ENCODE assay signal across 9 cellular contexts in the genomic region with DNA sequence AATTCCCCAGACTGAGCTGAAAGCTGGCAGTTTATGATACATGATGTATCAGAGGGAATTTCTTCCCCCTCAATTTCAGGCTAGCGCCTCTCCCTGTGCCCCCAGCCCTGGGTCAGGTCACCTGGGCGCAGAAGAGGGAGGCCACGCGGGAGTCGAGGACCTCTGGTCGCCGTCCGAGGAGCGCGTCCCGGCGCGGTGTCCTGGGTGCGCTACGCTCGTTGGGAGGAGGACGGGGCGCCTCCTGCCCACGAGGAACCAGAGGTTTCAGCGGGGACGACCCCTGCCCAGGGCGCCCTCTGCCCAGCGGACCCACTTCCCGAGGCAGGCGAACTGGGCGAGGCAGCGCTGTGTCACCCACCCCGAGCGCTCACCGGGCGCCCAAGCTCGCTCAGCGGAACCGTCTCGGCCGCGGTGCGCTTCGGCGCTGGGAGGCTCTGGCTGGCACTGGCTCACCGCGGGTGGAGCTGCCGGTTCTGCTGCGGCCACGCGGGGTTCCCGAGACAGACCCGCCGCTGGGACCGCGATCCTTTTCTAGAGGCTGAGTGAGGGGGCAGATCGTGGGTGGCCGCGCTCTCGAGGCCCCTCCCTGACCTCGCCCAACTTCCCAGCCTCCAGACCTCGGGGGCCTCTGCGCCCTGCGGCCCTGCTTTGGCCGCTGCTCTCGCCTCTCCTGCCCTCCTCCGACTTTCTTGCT. TPM values are rescaled to one million over a fixed set of nuclear protein-coding genes. Genes with fewer than 3 reads are reported as not detected.
A peak's percentile ranks its signal among the peaks of the same experiment; 100 is the strongest.
DNase-seq lines count a peak whose midpoint lies in the region; ATAC-seq, FAIRE-seq and TF ChIP-seq lines count a peak whose summit lies in the region.
"Had no signal": no experiment of that assay in that cellular context is flagged by ENCODE, and none has a peak within 500 bp of the region (broad histone marks: within the 10 kb centered on the region; RNA-seq: fewer than 3 reads in every experiment).

Gene FAM237B, minus strand, starts transcription at position 504 of the 694 bp plus-strand sequence. CDS start 1,556 bp downstream, outside the sequence.

- BruUV-seq in endothelial cell of umbilical vein (replicated peaks; lab: Mats Ljungman, UMichigan), result no TSS peak

- H3K36me3 ChIP-seq in endothelial cell of umbilical vein (ENCODE audit: control insufficient read depth in 2 of 2, extremely low read depth in 1 of 2, insufficient read depth in 2 of 2, low read length in 2 of 2) (no peaks in the 10 kb centered on the region), mucosa of descending colon (ENCODE audit: low read depth) (no peaks in the 10 kb centered on the region)

- POLR2A ChIA-PET in endothelial cell of umbilical vein (lab: Charles Lee), result no interaction called here

- H3K9ac ChIP-seq in endothelial cell of umbilical vein (replicated peaks; ENCODE audit: extremely low read depth, insufficient read depth, low read length), result no peak within 1 kb of the TSS

- peak within 1 kb of the TSS; percentile 15 for H2AFZ ChIP-seq in endothelial cell of umbilical vein (ENCODE audit: low read depth, low read length)

- TF ChIP-seq POLR2A in endothelial cell of umbilical vein (IDR thresholded peaks at IDR 0.05; ENCODE audit: low read depth, low read length), result no peak

- H3K9me1 ChIP-seq in endothelial cell of umbilical vein (replicated peaks; ENCODE audit: control insufficient read depth, extremely low read depth, insufficient read depth, low read length), result no peaks in the 10 kb centered on the region

- no peak for TF ChIP-seq CTCF in HL-60 (IDR thresholded peaks at IDR 0.05; ENCODE audit: insufficient read depth, low read length)
- no peak for TF ChIP-seq CTCF in endothelial cell of umbilical vein (IDR thresholded peaks at IDR 0.05; ENCODE audit: extremely low read depth in 1 of 2, insufficient read depth in 1 of 2, low read depth in 1 of 2, low read length in 2 of 2)
- no peak for TF ChIP-seq CTCF in mucosa of descending colon (IDR thresholded peaks at IDR 0.05)
- no peak for TF ChIP-seq CTCF in D721Med (IDR thresholded peaks at IDR 0.05; ENCODE audit: insufficient read depth, missing control alignments)

- peaks cover 22% of the 10 kb centered on the region for H3K27me3 ChIP-seq in HL-60 (ENCODE audit: insufficient read depth, poor library complexity, severe bottlenecking)
- H3K27me3 ChIP-seq in endothelial cell of umbilical vein (ENCODE audit: control insufficient read depth in 2 of 2, insufficient read depth in 2 of 2, low read length in 2 of 2), result peaks cover 50 to 83% of the 10 kb centered on the region in 2 experiments

- FAIRE-seq in endothelial cell of umbilical vein (lab: Jason Lieb, UNC), result no peak
- FAIRE-seq in D721Med (lab: Jason Lieb, UNC), result no peak
- FAIRE-seq: GM12892 had no signal

- peak within 1 kb of the TSS; percentile 27 for H3K4me3 ChIP-seq in HL-60 (replicated peaks; ENCODE audit: insufficient read depth, low read length)
- peak within 1 kb of the TSS in 1 of 3 experiments; percentile 2 for H3K4me3 ChIP-seq in endothelial cell of umbilical vein (replicated peaks in 1 of 3; ENCODE audit: insufficient read depth in 1 of 3, low read depth in 1 of 3, low read length in 3 of 3)
- no peak within 1 kb of the TSS for H3K4me3 ChIP-seq in mucosa of descending colon

- DNase-seq in AG08396 (ENCODE audit: low spot score) (peak; percentile 55), HL-60 (ENCODE audit: low read depth in 1 of 2, low spot score in 1 of 2) (no peak), endothelial cell of umbilical vein (ENCODE audit: low read depth, low spot score) (no peak), mucosa of descending colon (peak in 2 of 3 donors; percentile 30 to 37), D721Med (ENCODE audit: insufficient read length, low spot score) (no peak), OCI-M2 (lab: John Stamatoyannopoulos, UW; ENCODE audit: unreplicated experiment) (no peak), DMS79 (lab: John Stamatoyannopoulos, UW) (no peak)

- H3K4me2 ChIP-seq in endothelial cell of umbilical vein (ENCODE audit: insufficient read depth, low read length), result peak within 1 kb of the TSS; percentile 20

- ATAC-seq in mucosa of descending colon, result peak; percentile 53
- no peak for ATAC-seq in GM21390 (IDR thresholded peaks at IDR 0.05; ENCODE audit: unreplicated experiment)

- H3K4me1 ChIP-seq in endothelial cell of umbilical vein (ENCODE audit: control insufficient read depth, extremely low read depth, insufficient read depth, low read length), result no peaks in the 10 kb centered on the region
- peaks cover 7% of the 10 kb centered on the region for H3K4me1 ChIP-seq in mucosa of descending colon (ENCODE audit: low read depth)

- no peaks in the 10 kb centered on the region for H4K20me1 ChIP-seq in endothelial cell of umbilical vein (replicated peaks; ENCODE audit: control insufficient read depth, extremely low read depth, insufficient read depth, low read length)

- H3K79me2 ChIP-seq in endothelial cell of umbilical vein (ENCODE audit: control insufficient read depth, insufficient read depth, low read length), result no peaks in the 10 kb centered on the region

- CTCF ChIA-PET in endothelial cell of umbilical vein (lab: Charles Lee), result interaction anchor here (0.7 to 1.6 kb wide), 3 partner anchors 8 to 91 kb away, joined by 3 to 9 read pairs (median 3); no protein-coding TSS in a partner anchor

- intact Hi-C loops in endothelial cell of umbilical vein (cut with micrococcal nuclease) (no loop called here), mucosa of descending colon (cut with DNase I, micrococcal nuclease) (no loop called here)

- H3K27ac ChIP-seq in HL-60 (replicated peaks) (no peak within 1 kb of the TSS), endothelial cell of umbilical vein (ENCODE audit: insufficient read depth, low read depth, low read length) (no peak within 1 kb of the TSS)

- H3K9me3 ChIP-seq in endothelial cell of umbilical vein (replicated peaks; ENCODE audit: control insufficient read depth, insufficient read depth, low read length) (no peaks in the 10 kb centered on the region), mucosa of descending colon (no peaks in the 10 kb centered on the region)

- dilution Hi-C loops in endothelial cell of umbilical vein (cut with MboI; ENCODE audit: extremely low pct_ligation_motif_present, low sequenced_read_pairs), result no loop called here

TF ChIP-seq in endothelial cell of umbilical vein, 7 proteins besides CTCF, POLR2A, EP300 and RAD21:
- peak; percentile 44 for TF ChIP-seq EZH2 (IDR thresholded peaks at IDR 0.05; ENCODE audit: borderline replicate concordance, low read depth, low read length, severe bottlenecking)
- TF ChIP-seq MAX (IDR thresholded peaks at IDR 0.05; ENCODE audit: insufficient read depth, insufficient read length), result no peak
- no peak for TF ChIP-seq GATA2 (IDR thresholded peaks at IDR 0.05; ENCODE audit: insufficient read depth, insufficient read length, low read depth, low read length)
- no peak for TF ChIP-seq JUN (IDR thresholded peaks at IDR 0.05; ENCODE audit: borderline replicate concordance, insufficient read depth, insufficient read length, low read depth)
TF ChIP-seq in endothelial cell of umbilical vein: peak in this region for 1.

RNA-seq across cellular contexts. Expression of gene FAM237B, which starts in this region (rescaled TPM):
- total RNA-seq in endothelial cell of umbilical vein (not detected in 2 replicates), mucosa of descending colon (not detected)
- polyA plus RNA-seq in endothelial cell of umbilical vein, result not detected in 2 replicates
- not detected in 2 replicates for polyA plus RNA-seq in endothelial cell of umbilical vein (2011; cell fraction: cytosol; rRNA removed)
- not detected in 2 replicates for polyA plus RNA-seq in endothelial cell of umbilical vein (2011; cell fraction: nucleus; rRNA removed)
- polyA plus RNA-seq in endothelial cell of umbilical vein (2012), result not detected in 2 replicates
- polyA minus RNA-seq in endothelial cell of umbilical vein, result not detected in 2 replicates
- not detected for polyA minus RNA-seq in endothelial cell of umbilical vein (2011; cell fraction: cytosol; rRNA and poly(A)+ RNA removed)
- not detected in 2 replicates for polyA minus RNA-seq in endothelial cell of umbilical vein (2011; cell fraction: nucleus; rRNA and poly(A)+ RNA removed)

Comparison
In these comparisons a context has a peak if more than half of its experiments do, and no peak if none do; other contexts are left out.
1. Peak in DNase-seq and ATAC-seq in mucosa of descending colon; RNA of the gene not detected or under 1 TPM.